8 cellular contexts compared by ENCODE assay signal in genomic region chr5:151085517-151086031, GRCh38. TPM values are rescaled to one million over a fixed set of nuclear protein-coding genes. Genes with fewer than 3 reads are reported as not detected.
DNase-seq lines count a peak whose midpoint lies in the region; ATAC-seq and TF ChIP-seq lines count a peak whose summit lies in the region.

No MANE protein-coding gene starts in this region.

- peak overlapping the region; percentile 98 for H3K27ac ChIP-seq in SJSA1

- peaks cover 66% of the 10 kb centered on the region for H3K4me1 ChIP-seq in SJSA1 (replicated peaks)

- H3K36me3 ChIP-seq in SJSA1 = peaks cover 10% of the 10 kb centered on the region

- CTCF ChIA-PET in GM10248 (lab: Yijun Ruan, JAX) = interaction anchor here (1.1 to 3.6 kb wide), 7 partner anchors 8 to 172 kb away, joined by 3 to 25 read pairs (median 8); no protein-coding TSS in a partner anchor

- POLR2A ChIA-PET in GM10248 (lab: Yijun Ruan, JAX) = interaction anchor here (1.3 to 2.5 kb wide), 2 partner anchors 13 to 17 kb away, joined by 3 to 7 read pairs; no protein-coding TSS in a partner anchor

- peak; percentile 25 for TF ChIP-seq POLR2A in GM10847 (IDR thresholded peaks at IDR 0.05; ENCODE audit: extremely low read depth, insufficient read length)

- H3K9me3 ChIP-seq in SJSA1 (replicated peaks) = no peaks in the 10 kb centered on the region

- TF ChIP-seq CTCF in omental fat pad (IDR thresholded peaks at IDR 0.05) (no peak), GM10248 (IDR thresholded peaks at IDR 0.05; ENCODE audit: control extremely low read depth, extremely low read depth, low read depth, missing control alignments) (no peak)

- ATAC-seq in omental fat pad (ENCODE audit: low FRiP score) (peak; percentile 56), HG03045 (IDR thresholded peaks at IDR 0.05; ENCODE audit: unreplicated experiment) (no peak)

- H3K27me3 ChIP-seq in SJSA1 (replicated peaks) = no peaks in the 10 kb centered on the region

- peak overlapping the region; percentile 38 for H3K4me3 ChIP-seq in SJSA1

- DNase-seq in SJSA1 (ENCODE audit: low read depth in 1 of 2, low spot score in 2 of 2) (peak; percentile 85 to 89), dermis blood vessel endothelial cell (peak; percentile 48), omental fat pad (ENCODE audit: low spot score) (no peak), RPMI8226 (no peak), SKM-1 treated with dmso at 0.1 percent for 144 hours (lab: John Stamatoyannopoulos, UW; ENCODE audit: unreplicated experiment) (no peak), GM10248 (ENCODE audit: extremely low spot score) (no peak)

RNA-seq across cellular contexts. Expression of gene TNIP1, which starts 4.7 kb away (rescaled TPM):
- 263 and 296 TPM in 2 replicates for total RNA-seq in SJSA1 (2014; rRNA removed; shearing (Covaris generic))
- 104 and 148 TPM in 2 replicates for total RNA-seq in dermis blood vessel endothelial cell
- total RNA-seq in omental fat pad = 100 to 1,000 TPM in 3 of 4 donors, 10 to 100 TPM in 1; 96.7 to 189 (median 149) TPM

Comparison
In these comparisons a context has a peak if more than half of its experiments do, and no peak if none do; other contexts are left out.
1. DNase-seq: peak in SJSA1 (2 of 2) and dermis blood vessel endothelial cell (single experiment); none in omental fat pad (single experiment), RPMI8226 (single experiment), SKM-1 treated with dmso at 0.1 percent for 144 hours (single experiment) and GM10248 (single experiment).